In genomic region chr3:149534671-149535394, GRCh38 we compare ENCODE assay signal across 9 cellular contexts.
DNase-seq lines count a peak whose midpoint lies in the region; ATAC-seq and TF ChIP-seq lines count a peak whose summit lies in the region.
"Had no signal": no experiment of that assay in that cellular context is flagged by ENCODE, and none has a peak within 500 bp of the region (broad histone marks: within the 10 kb centered on the region; RNA-seq: fewer than 3 reads in every experiment).

No MANE protein-coding gene starts in this region.

- intact Hi-C loops in ascending aorta (cut with DNase I) (loop anchor here (5.0 kb wide), 2 partner anchors 42 to 122 kb away; partner anchors contain the start of gene WWTR1), tibial artery (cut with DNase I; ENCODE audit: low total_unique reads) (loop anchor here (2.0 kb wide), 1 partner anchor 124 kb away; the partner anchor contains the start of gene WWTR1)

- H3K4me3 ChIP-seq in ascending aorta, result no peak overlapping the region
- H3K4me3 ChIP-seq in tibial artery, result no peak overlapping the region

- H3K36me3 ChIP-seq in ascending aorta (no peaks in the 10 kb centered on the region), tibial artery (no peaks in the 10 kb centered on the region)

- H3K27me3 ChIP-seq in ascending aorta, result no peaks in the 10 kb centered on the region
- no peaks in the 10 kb centered on the region for H3K27me3 ChIP-seq in layer of hippocampus (ENCODE audit: control insufficient read depth, insufficient read depth, low read length)
- H3K27me3 ChIP-seq in tibial artery, result no peaks in the 10 kb centered on the region

- H3K4me1 ChIP-seq in ascending aorta (peaks cover 0 to 62% of the 10 kb centered on the region in 2 donors), tibial artery (peaks cover 0 to 79% (median 63%) of the 10 kb centered on the region in 4 donors)

- H3K27ac ChIP-seq in ascending aorta (peak overlapping the region; percentile 66 to 82), layer of hippocampus (ENCODE audit: low read depth, low read length) (peak overlapping the region; percentile 21), tibial artery (peak overlapping the region; percentile 64 to 66)
- H3K27ac ChIP-seq: KMS-11 had no signal

- H3K9me3 ChIP-seq in ascending aorta, result no peaks in the 10 kb centered on the region
- no peaks in the 10 kb centered on the region for H3K9me3 ChIP-seq in tibial artery

- TF ChIP-seq CTCF in ascending aorta (IDR thresholded peaks at IDR 0.05) (no peak), tibial artery (IDR thresholded peaks at IDR 0.05) (no peak)

- ATAC-seq in GM21786 (IDR thresholded peaks at IDR 0.05; ENCODE audit: unreplicated experiment) (no peak), HG03520 (IDR thresholded peaks at IDR 0.05; ENCODE audit: unreplicated experiment) (no peak), HG03469 (IDR thresholded peaks at IDR 0.05; ENCODE audit: unreplicated experiment) (no peak)

- peak; percentile 64 for DNase-seq in NCI-H1436 (lab: John Stamatoyannopoulos, UW)
- DNase-seq in ascending aorta (ENCODE audit: low spot score in 2 of 2), result no peak
- DNase-seq in tibial artery, result no peak
- DNase-seq in GF-D8 (lab: John Stamatoyannopoulos, UW), result no peak

Comparison
In these comparisons a context has a peak if more than half of its experiments do, and no peak if none do; other contexts are left out.
1. H3K27ac ChIP-seq: peak in every context shown above with its lines; median percentile 74 in ascending aorta; 65 in tibial artery; 21 in layer of hippocampus.